29 cellular contexts compared by ENCODE assay signal in the genomic region with DNA sequence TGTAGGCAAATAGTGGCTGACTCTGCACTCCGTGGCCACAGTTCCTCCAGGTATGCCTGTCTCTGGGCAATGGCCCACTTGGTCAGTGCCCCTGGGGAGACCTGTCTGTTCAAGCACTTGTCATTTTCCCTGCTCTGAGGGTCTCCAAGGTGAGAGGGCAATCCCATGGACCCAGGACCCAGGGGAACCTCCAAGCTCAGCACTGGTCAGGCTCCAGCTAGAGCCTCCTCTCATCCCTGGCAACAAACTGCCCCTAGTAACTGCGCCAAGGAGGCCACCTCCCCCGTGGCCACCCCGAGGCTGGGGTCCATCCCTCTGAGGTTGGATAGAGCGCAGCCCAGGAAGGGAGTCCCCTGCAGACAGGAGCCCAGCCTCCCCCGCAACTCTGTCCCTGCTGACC. TPM values are rescaled to one million over a fixed set of nuclear protein-coding genes. Genes with fewer than 3 reads are reported as not detected.
"Had no signal": no experiment of that assay in that cellular context is flagged by ENCODE, and none has a peak within 500 bp of the region (broad histone marks: within the 10 kb centered on the region; RNA-seq: fewer than 3 reads in every experiment).

No MANE protein-coding gene starts in this region.

- H3K36me3 ChIP-seq: brain microvascular endothelial cell, esophagus muscularis mucosa, heart right ventricle, left ventricle myocardium inferior, right lobe of liver, stomach, thyroid gland had no signal

- H3K27ac ChIP-seq: brain microvascular endothelial cell, esophagus muscularis mucosa, heart right ventricle, left ventricle myocardium inferior, right lobe of liver, stomach, thyroid gland had no signal

- DNase-seq: activated CD4-positive, alpha-beta T cell treated with anti-CD3 and anti-CD28 coated beads for 36 hours; activated CD4-positive, alpha-beta T cell treated with anti-CD3 and anti-CD28 coated beads, Interleukin-2, amount 50 U/mL, for 4 hours; activated CD4-positive, CD25-positive, alpha-beta regulatory T cell; activated effector memory CD4-positive, alpha-beta T cell treated with anti-CD3 and anti-CD28 coated beads, Interleukin-2, amount 50 U/mL, for 16 hours; activated naive CD4-positive, alpha-beta T cell treated with anti-CD3 and anti-CD28 coated beads, Interleukin-2, amount 50 U/mL, for 16 hours; activated T-cell treated with anti-CD3 and anti-CD28 coated beads for 4 hours; amniotic stem cell; brain microvascular endothelial cell; heart right ventricle; left ventricle myocardium inferior; naive B cell; right lobe of liver; stimulated activated CD4-positive, alpha-beta T cell treated with anti-CD3 and anti-CD28 coated beads, Interleukin-12 subunit alpha, Interleukin-12 subunit beta, amount 100 ng/mL, for 4 hours; stimulated activated CD4-positive, alpha-beta T cell treated with anti-CD3 and anti-CD28 coated beads, Interleukin-4, amount 100 ng/mL, for 24 hours; stomach; T-helper 1 cell had no signal

- H3K4me1 Mint-ChIP-seq: activated CD4-positive, alpha-beta T cell treated with anti-CD3 and anti-CD28 coated beads for 36 hours; naive B cell; stimulated activated effector memory CD8-positive, alpha-beta T cell treated with anti-CD3 and anti-CD28 coated beads, Interleukin-12 subunit alpha, Interleukin-12 subunit beta, amount 100 ng/mL, for 72 hours had no signal

- H3K4me1 ChIP-seq: right lobe of liver had no signal

- H3K4me3 Mint-ChIP-seq: activated CD4-positive, alpha-beta T cell treated with anti-CD3 and anti-CD28 coated beads for 36 hours; activated T-helper 1 cell treated with anti-CD3 and anti-CD28 coated beads, Interleukin-12 subunit alpha, Interleukin-12 subunit beta, Interleukin-2, Interleukin-4 antibody, amounts not matched to agents 30 ng/mL and 10 ng/mL and 1 ng/mL, durations not matched to agents 14 hours and 24 hours and 36 hours; mesothelial cell of epicardium; naive B cell; stimulated activated effector memory CD8-positive, alpha-beta T cell treated with anti-CD3 and anti-CD28 coated beads, Interleukin-12 subunit alpha, Interleukin-12 subunit beta, amount 100 ng/mL, for 72 hours; T-helper 2 cell treated with Interferon-gamma antibody and Interleukin-4, amounts not matched to agents 5 μg/mL and 100 μg/mL, for 36 hours had no signal

- H3K9me3 Mint-ChIP-seq: activated T-helper 1 cell treated with anti-CD3 and anti-CD28 coated beads, Interleukin-12 subunit alpha, Interleukin-12 subunit beta, Interleukin-2, Interleukin-4 antibody, amounts not matched to agents 30 ng/mL and 10 ng/mL and 1 ng/mL, durations not matched to agents 14 hours and 24 hours and 36 hours; mesothelial cell of epicardium; stimulated activated effector memory CD8-positive, alpha-beta T cell treated with anti-CD3 and anti-CD28 coated beads, Interleukin-12 subunit alpha, Interleukin-12 subunit beta, amount 100 ng/mL, for 72 hours; T-helper 2 cell treated with Interferon-gamma antibody and Interleukin-4, amounts not matched to agents 5 μg/mL and 100 μg/mL, for 36 hours had no signal

- H3K27me3 ChIP-seq: foreskin keratinocyte, right lobe of liver, thyroid gland had no signal

- H3K9me3 ChIP-seq: esophagus muscularis mucosa, heart right ventricle, left ventricle myocardium inferior, right lobe of liver, stomach, thyroid gland had no signal

- H3K27ac Mint-ChIP-seq: activated CD4-positive, alpha-beta T cell treated with anti-CD3 and anti-CD28 coated beads for 36 hours; activated T-helper 1 cell treated with anti-CD3 and anti-CD28 coated beads, Interleukin-12 subunit alpha, Interleukin-12 subunit beta, Interleukin-2, Interleukin-4 antibody, amounts not matched to agents 30 ng/mL and 10 ng/mL and 1 ng/mL, durations not matched to agents 14 hours and 24 hours and 36 hours; stimulated activated effector memory CD8-positive, alpha-beta T cell treated with anti-CD3 and anti-CD28 coated beads, Interleukin-12 subunit alpha, Interleukin-12 subunit beta, amount 100 ng/mL, for 72 hours; T-helper 2 cell treated with Interferon-gamma antibody and Interleukin-4, amounts not matched to agents 5 μg/mL and 100 μg/mL, for 36 hours had no signal

- H3K36me3 Mint-ChIP-seq: mesothelial cell of epicardium; stimulated activated effector memory CD8-positive, alpha-beta T cell treated with anti-CD3 and anti-CD28 coated beads, Interleukin-12 subunit alpha, Interleukin-12 subunit beta, amount 100 ng/mL, for 72 hours had no signal

- FAIRE-seq: astrocyte, islet of Langerhans had no signal

- H3K4me3 ChIP-seq: heart right ventricle, lung, right lobe of liver had no signal

- ATAC-seq: activated CD4-positive, alpha-beta T cell treated with anti-CD3 and anti-CD28 coated beads for 36 hours; heart right ventricle had no signal

RNA-seq across cellular contexts. Expression of a gene that starts 0.7 kb away (rescaled TPM):
- total RNA-seq: activated T-helper 1 cell treated with anti-CD3 and anti-CD28 coated beads, Interleukin-12 subunit alpha, Interleukin-12 subunit beta, Interleukin-2, Interleukin-4 antibody, amounts not matched to agents 30 ng/mL and 10 ng/mL and 1 ng/mL, durations not matched to agents 14 hours and 24 hours and 36 hours; astrocyte; chondrocyte; heart right ventricle; left ventricle myocardium inferior; osteocyte; skeletal muscle tissue; stomach had no signal
